In genomic region chr7:98879198-98879988, GRCh38 we compare ENCODE assay signal across 8 cellular contexts. TPM values are rescaled to one million over a fixed set of nuclear protein-coding genes. Genes with fewer than 3 reads are reported as not detected.
DNase-seq lines count a peak whose midpoint lies in the region; ATAC-seq and TF ChIP-seq lines count a peak whose summit lies in the region.

No MANE protein-coding gene starts in this region.

- TF ChIP-seq EP300 in upper lobe of left lung (IDR thresholded peaks at IDR 0.05), result no peak

- H3K4me1 ChIP-seq in neuron (ENCODE audit: insufficient read depth, low read length) (peaks cover 6% of the 10 kb centered on the region), upper lobe of left lung (peaks cover 13 to 25% (median 15%) of the 10 kb centered on the region in 4 donors)

- DNase-seq in NCI-H69 (lab: John Stamatoyannopoulos, UW), result peak; percentile 50
- DNase-seq in activated CD8-positive, alpha-beta memory T cell treated with anti-CD3 and anti-CD28 coated beads, Interleukin-2, amount 50 U/mL, for 48 hours, result peak; percentile 76
- DNase-seq in upper lobe of left lung, result peak in 1 of 2 donors; percentile 45

- H3K9me3 ChIP-seq in neuron (ENCODE audit: low read length) (no peaks in the 10 kb centered on the region), upper lobe of left lung (no peaks in the 10 kb centered on the region)

- peak; percentile 65 for ATAC-seq in GM18505 (IDR thresholded peaks at IDR 0.05; ENCODE audit: unreplicated experiment)
- peak; percentile 78 for ATAC-seq in HG02943 (IDR thresholded peaks at IDR 0.05; ENCODE audit: low read depth, unreplicated experiment)
- peak; percentile 60 for ATAC-seq in esophagus mucosa
- peak; percentile 25 to 83 for ATAC-seq in upper lobe of left lung (ENCODE audit: low FRiP score in 2 of 2)

- TF ChIP-seq POLR2A in GM18505 (IDR thresholded peaks at IDR 0.05; ENCODE audit: borderline replicate concordance, extremely low read depth, insufficient read depth, insufficient read length) (peak; percentile 30), upper lobe of left lung (IDR thresholded peaks at IDR 0.05) (no peak)

- H3K36me3 ChIP-seq in neuron (ENCODE audit: insufficient read depth, low read length) (peaks cover 28% of the 10 kb centered on the region), upper lobe of left lung (peaks cover 4 to 37% (median 24%) of the 10 kb centered on the region in 4 donors)

- H3K27ac ChIP-seq in 22Rv1, result peak overlapping the region; percentile 82
- H3K27ac ChIP-seq in upper lobe of left lung, result peak overlapping the region; percentile 95 to 99 (median 96)

- peak overlapping the region; percentile 85 for H2AFZ ChIP-seq in neuron (ENCODE audit: low read depth, low read length)

- WGBS in upper lobe of left lung, 2 donors, result 1 to 2% methylated on average over 14 to 28 of the region's 29 CpGs

- TF ChIP-seq CTCF in 22Rv1 (IDR thresholded peaks at IDR 0.05) (peak; percentile 85), upper lobe of left lung (IDR thresholded peaks at IDR 0.05) (peak in 1 of 6 experiments; percentile 4)

- H3K27me3 ChIP-seq in neuron (ENCODE audit: insufficient read depth, low read length) (peaks cover 3% of the 10 kb centered on the region), upper lobe of left lung (no peaks in the 10 kb centered on the region)

- H3K4me3 ChIP-seq in neuron (ENCODE audit: low read length), result peak overlapping the region; percentile 94
- H3K4me3 ChIP-seq in upper lobe of left lung, result peak overlapping the region; percentile 90 to 100 (median 98)

RNA-seq across cellular contexts. Expression of gene TRRAP, which starts 1.1 kb away (rescaled TPM):
- total RNA-seq in esophagus mucosa, result 17.3 TPM
- 10 to 100 TPM; 29.1 to 53.4 (median 37.5) TPM for total RNA-seq in upper lobe of left lung

RNA-seq across cellular contexts. Expression of gene TMEM130, which starts 9.6 kb away (rescaled TPM):
- total RNA-seq in esophagus mucosa (not detected), upper lobe of left lung (10 to 100 TPM in 1 of 6 donors, 1 to 10 TPM in 4, under 1 TPM in 1; 0.30 to 10.2 (median 2.7) TPM)
